9 cellular contexts compared by ENCODE assay signal in genomic region chr5:157540707-157541451, GRCh38. TPM values are rescaled to one million over a fixed set of nuclear protein-coding genes. Genes with fewer than 3 reads are reported as not detected.
A peak's percentile ranks its signal among the peaks of the same experiment; 100 is the strongest.
DNase-seq lines count a peak whose midpoint lies in the region; FAIRE-seq and TF ChIP-seq lines count a peak whose summit lies in the region.
"Had no signal": no experiment of that assay in that cellular context is flagged by ENCODE, and none has a peak within 500 bp of the region (broad histone marks: within the 10 kb centered on the region; RNA-seq: fewer than 3 reads in every experiment).

No MANE protein-coding gene starts in this region.

- H3K18ac ChIP-seq in H9 (ENCODE audit: insufficient read length, low read depth, low read length), result no peak overlapping the region

- H3K4me1 Mint-ChIP-seq in H9, result peaks cover 9 to 10% of the 10 kb centered on the region in 2 experiments
- peaks cover 73% of the 10 kb centered on the region for H3K4me1 Mint-ChIP-seq in stimulated activated naive CD8-positive, alpha-beta T cell treated with anti-CD3 and anti-CD28 coated beads, Interleukin-15, Interleukin-2, amounts not matched to agents 100 ng/mL and 50 ng/mL, for 24 hours (ENCODE audit: low read depth)

- H3K4me3 ChIP-seq in adrenal gland (no peak overlapping the region), liver (ENCODE audit: low read depth in 1 of 3, low read length in 3 of 3) (no peak overlapping the region)

- H3K9me3 Mint-ChIP-seq in H9, result no peaks in the 10 kb centered on the region
- no peaks in the 10 kb centered on the region for H3K9me3 Mint-ChIP-seq in stimulated activated naive CD8-positive, alpha-beta T cell treated with anti-CD3 and anti-CD28 coated beads, Interleukin-15, Interleukin-2, amounts not matched to agents 100 ng/mL and 50 ng/mL, for 24 hours
- H3K9me3 Mint-ChIP-seq: natural killer cell had no signal

- H2BK12ac ChIP-seq in H9 (ENCODE audit: insufficient read length, low read depth, low read length), result no peak overlapping the region

- no peak overlapping the region for H2AK5ac ChIP-seq in H9 (ENCODE audit: insufficient read length, low read length)

- no peak for TF ChIP-seq CTCF in H9 (conservative IDR thresholded peaks at IDR 0.05)
- TF ChIP-seq CTCF in adrenal gland (IDR thresholded peaks at IDR 0.05), result no peak
- no peak for TF ChIP-seq CTCF in liver (IDR thresholded peaks at IDR 0.05; ENCODE audit: low read depth, low read length, missing input control)

- no peaks in the 10 kb centered on the region for H3K27me3 Mint-ChIP-seq in H9 (ENCODE audit: low read depth)
- no peaks in the 10 kb centered on the region for H3K27me3 Mint-ChIP-seq in stimulated activated naive CD8-positive, alpha-beta T cell treated with anti-CD3 and anti-CD28 coated beads, Interleukin-15, Interleukin-2, amounts not matched to agents 100 ng/mL and 50 ng/mL, for 24 hours

- no peak overlapping the region for H3K23ac ChIP-seq in H9 (ENCODE audit: insufficient read length, low read depth, low read length)

- no peaks in the 10 kb centered on the region for H3K79me1 ChIP-seq in H9 (ENCODE audit: insufficient read depth, low read depth, low read length, poor library complexity, severe bottlenecking)

- peak overlapping the region in 1 of 3 experiments; percentile 20; a peak in 2 of 7 replicates for H3K27ac Mint-ChIP-seq in H9
- H3K27ac Mint-ChIP-seq in stimulated activated naive CD8-positive, alpha-beta T cell treated with anti-CD3 and anti-CD28 coated beads, Interleukin-15, Interleukin-2, amounts not matched to agents 100 ng/mL and 50 ng/mL, for 24 hours, result peak overlapping the region; percentile 86
- H3K27ac Mint-ChIP-seq: natural killer cell had no signal

- TF ChIP-seq RAD21 in liver (IDR thresholded peaks at IDR 0.05), result peak in 1 of 2 donors; percentile 24

- H3K4me2 ChIP-seq in H9 (ENCODE audit: insufficient read depth, insufficient read length, low read length), result no peak overlapping the region

- H3K9me3 ChIP-seq in H9 (ENCODE audit: control insufficient read depth, low read depth, low read length), result no peaks in the 10 kb centered on the region
- H3K9me3 ChIP-seq in adrenal gland (replicated peaks in 1 of 3), result no peaks in the 10 kb centered on the region
- no peaks in the 10 kb centered on the region for H3K9me3 ChIP-seq in liver (ENCODE audit: control insufficient read depth in 4 of 4, low read length in 3 of 4)

- no CpG with 5 or more reads among the region's 11 CpGs for WGBS in H9 (ENCODE audit: extremely low coverage, insufficient read length, low lambda C conversion rate)
- WGBS in adrenal gland, 4 donors, result 63 to 68% (median 67%) methylated on average over 9 to 11 of the region's 11 CpGs
- 65% methylated on average over 11 of the region's 11 CpGs for WGBS in liver

- DNase-seq in GM12892 (ENCODE audit: insufficient read length) (peak; percentile 50), H9 (no peak), adrenal gland (peak in 5 of 7 donors; percentile 30 to 75 (median 49)), HUDEP-2 (lab: John Stamatoyannopoulos, UW; ENCODE audit: unreplicated experiment in 76 of 76) (no peak), NCI-H1048 (lab: John Stamatoyannopoulos, UW) (no peak)
- DNase-seq: natural killer cell had no signal

- H3K9ac ChIP-seq in H9 (ENCODE audit: extremely low read depth, insufficient read length, low read length) (peak overlapping the region; percentile 8), liver (ENCODE audit: low read depth in 1 of 2, low read length in 2 of 2) (no peak overlapping the region)

- H2BK15ac ChIP-seq in H9 (ENCODE audit: low read depth, low read length), result no peak overlapping the region

- H3K36me3 ChIP-seq in adrenal gland (replicated peaks in 1 of 2) (no peaks in the 10 kb centered on the region), liver (ENCODE audit: control insufficient read depth in 4 of 4, insufficient read depth in 3 of 4, low read depth in 1 of 4, low read length in 3 of 4) (peaks cover 0 to 3% (median 3%) of the 10 kb centered on the region in 4 donors)

- no peak overlapping the region for H2BK20ac ChIP-seq in H9 (ENCODE audit: low read depth, low read length, poor library complexity, severe bottlenecking)

- no peak overlapping the region for H4K8ac ChIP-seq in H9 (replicated peaks; ENCODE audit: insufficient read length, low read depth, low read length)

- H3K56ac ChIP-seq in H9 (ENCODE audit: insufficient read length, low read depth, low read length), result no peak overlapping the region

- H3K4me1 ChIP-seq in H9 (ENCODE audit: insufficient read depth, low read length) (peaks cover 3% of the 10 kb centered on the region; the same call in 1 of the 2 replicates), adrenal gland (replicated peaks in 1 of 2) (peaks cover 2 to 31% of the 10 kb centered on the region in 2 donors), liver (ENCODE audit: control insufficient read depth in 4 of 4, insufficient read depth in 4 of 4, low read length in 3 of 4) (peaks cover 6 to 14% (median 10%) of the 10 kb centered on the region in 4 donors)

- H2AFZ ChIP-seq in H9 (ENCODE audit: low read length), result no peak overlapping the region

- H3K27me3 ChIP-seq in H9 (ENCODE audit: insufficient read depth, low read length) (no peaks in the 10 kb centered on the region), adrenal gland (no peaks in the 10 kb centered on the region), liver (ENCODE audit: control insufficient read depth in 4 of 4, insufficient read depth in 4 of 4, low read length in 3 of 4) (no peaks in the 10 kb centered on the region)

- TF ChIP-seq POLR2A in GM12892 (IDR thresholded peaks at IDR 0.05; ENCODE audit: low read depth, low read length) (peak; percentile 38; the same call in 1 of the 2 replicates), adrenal gland (IDR thresholded peaks at IDR 0.05) (no peak)

- intact Hi-C loops in adrenal gland (cut with DNase I), result no loop called here

- peaks cover 0 to 7% (median 6%) of the 10 kb centered on the region in 3 experiments; a peak in 6 of 7 replicates for H3K36me3 Mint-ChIP-seq in H9 (ENCODE audit: insufficient read depth in 1 of 3, low read depth in 3 of 3)
- peaks cover 9% of the 10 kb centered on the region for H3K36me3 Mint-ChIP-seq in stimulated activated naive CD8-positive, alpha-beta T cell treated with anti-CD3 and anti-CD28 coated beads, Interleukin-15, Interleukin-2, amounts not matched to agents 100 ng/mL and 50 ng/mL, for 24 hours (ENCODE audit: low read depth)
- H3K36me3 Mint-ChIP-seq: natural killer cell had no signal

- H3K23me2 ChIP-seq in H9 (ENCODE audit: insufficient read length, low read depth, low read length, poor library complexity, severe bottlenecking), result no peaks in the 10 kb centered on the region

- H4K20me1 ChIP-seq in H9 (ENCODE audit: control insufficient read depth, insufficient read depth, insufficient read length), result no peaks in the 10 kb centered on the region

- no peak overlapping the region for H4K91ac ChIP-seq in H9 (ENCODE audit: insufficient read length, low read depth, low read length)

- H4K5ac ChIP-seq in H9 (ENCODE audit: insufficient read length, low read depth, low read length), result no peak overlapping the region

- H3K27ac ChIP-seq in H9 (ENCODE audit: insufficient read length, low read depth, low read length) (no peak overlapping the region), adrenal gland (peak overlapping the region; percentile 4 to 77 (median 26)), liver (ENCODE audit: low read depth in 1 of 2, low read length in 2 of 2) (peak overlapping the region; percentile 33 to 41)

- no peak overlapping the region for H2BK120ac ChIP-seq in H9 (ENCODE audit: low read depth, low read length, poor library complexity, severe bottlenecking)

- H3K4ac ChIP-seq in H9 (ENCODE audit: low read depth, low read length), result no peak overlapping the region

- no peak overlapping the region for H3T11ph ChIP-seq in H9 (ENCODE audit: low read length)

- H3K79me2 ChIP-seq in H9 (ENCODE audit: insufficient read depth, low read length), result no peaks in the 10 kb centered on the region

- peak; percentile 96 for FAIRE-seq in GM12892 (lab: Jason Lieb, UNC)

- H2BK5ac ChIP-seq in H9 (ENCODE audit: insufficient read length, low read length), result no peak overlapping the region

- H3K4me3 Mint-ChIP-seq in H9, result no peak overlapping the region
- peak overlapping the region; percentile 48 for H3K4me3 Mint-ChIP-seq in stimulated activated naive CD8-positive, alpha-beta T cell treated with anti-CD3 and anti-CD28 coated beads, Interleukin-15, Interleukin-2, amounts not matched to agents 100 ng/mL and 50 ng/mL, for 24 hours
- H3K4me3 Mint-ChIP-seq: natural killer cell had no signal

- peak overlapping the region; percentile 87; the same call in 1 of the 2 replicates for H3K14ac ChIP-seq in H9 (ENCODE audit: insufficient read depth, low read length)

TF ChIP-seq in liver, 16 proteins besides CTCF, POLR2A, EP300 and RAD21 (continues in another document):
- no peak for TF ChIP-seq FOXA1 (IDR thresholded peaks at IDR 0.05)
- TF ChIP-seq NR2F2 (IDR thresholded peaks at IDR 0.05), result peak; percentile 20
- TF ChIP-seq HNF4A (conservative IDR thresholded peaks at IDR 0.05), result no peak
- TF ChIP-seq MAX (IDR thresholded peaks at IDR 0.05), result no peak

RNA-seq across cellular contexts. Expression of gene ADAM19, which starts 34.7 kb away (rescaled TPM):
- polyA plus RNA-seq in GM12892 (2012; ENCODE audit: missing spikeins), result 8.4 TPM
- total RNA-seq in H9 (2021) (9.5 and 9.9 TPM in 2 replicates), adrenal gland (10 to 100 TPM in 1 of 8 donors, 1 to 10 TPM in 7; 4.3 to 15.1 (median 6.4) TPM), liver (1 to 10 TPM; 2.4 to 7.1 TPM)
- polyA plus RNA-seq in PFSK-1 (2012; ENCODE audit: insufficient read length, low read depth), result 21.3 TPM
- polyA plus RNA-seq in adrenal gland (1 to 10 TPM; 2.2 to 4.3 (median 2.6) TPM), liver (1 to 10 TPM; 2.4 to 3.3 TPM)

Comparison
In these comparisons a context has a peak if more than half of its experiments do, and no peak if none do; other contexts are left out.
1. DNase-seq: peak in GM12892 (single experiment) and adrenal gland (5 of 7); none in H9 (single experiment), HUDEP-2 (0 of 76) and NCI-H1048 (single experiment).